Comparison of ENCODE assay signal across 26 cellular contexts in the genomic region with DNA sequence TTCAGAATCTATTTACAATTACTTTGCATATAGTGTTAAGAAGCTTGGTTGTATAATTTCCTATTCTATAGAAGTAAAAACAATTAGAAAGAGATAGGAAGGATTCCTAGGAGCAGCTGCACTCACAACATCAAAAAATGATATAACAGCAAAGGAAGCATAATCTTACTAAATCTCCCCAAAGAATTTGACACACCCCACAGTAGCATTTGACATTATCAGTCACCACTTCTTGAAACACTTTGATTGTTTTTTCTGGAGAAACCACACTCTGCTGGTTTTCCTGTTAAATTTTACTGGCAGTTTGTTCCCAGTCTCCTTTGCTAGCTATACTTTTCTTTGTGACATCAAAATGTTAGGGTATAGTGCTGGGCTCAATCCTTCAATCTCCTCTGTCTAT.
"Had no signal": no experiment of that assay in that cellular context is flagged by ENCODE, and none has a peak within 500 bp of the region (broad histone marks: within the 10 kb centered on the region; RNA-seq: fewer than 3 reads in every experiment).

No MANE protein-coding gene starts in this region.

- H3K4me1 ChIP-seq: esophagus muscularis mucosa, foreskin keratinocyte, parathyroid adenoma, psoas muscle, sigmoid colon, thyroid gland, upper lobe of right lung had no signal

- H3K27me3 ChIP-seq: esophagus muscularis mucosa, foreskin keratinocyte, sigmoid colon, stomach, thyroid gland, upper lobe of right lung had no signal

- H3K36me3 ChIP-seq: thyroid gland had no signal

- H3K9ac ChIP-seq: parathyroid adenoma had no signal

- DNase-seq: activated CD4-positive, alpha-beta memory T cell treated with anti-CD3 and anti-CD28 coated beads for 36 hours; activated CD4-positive, alpha-beta T cell treated with anti-CD3 and anti-CD28 coated beads for 4 hours; activated CD4-positive, CD25-positive, alpha-beta regulatory T cell; activated CD8-positive, alpha-beta memory T cell treated with anti-CD3 and anti-CD28 coated beads, Interleukin-2, amount 50 U/mL, for 4 hours; activated effector memory CD4-positive, alpha-beta T cell treated with anti-CD3 and anti-CD28 coated beads, Interleukin-2, amount 50 U/mL, for 16 hours; activated naive CD4-positive, alpha-beta T cell treated with anti-CD3 and anti-CD28 coated beads for 36 hours; activated naive CD8-positive, alpha-beta T cell treated with anti-CD3 and anti-CD28 coated beads, Interleukin-2, amount 10 ng/mL, durations not matched to agents 7 days and 5 days; activated T-cell treated with anti-CD3 and anti-CD28 coated beads, Interleukin-2, amount 50 U/mL, for 1 hour; dermis blood vessel endothelial cell; effector CD4-positive, alpha-beta T cell; foreskin keratinocyte; islet precursor cell; left cardiac atrium; naive thymus-derived CD8-positive, alpha-beta T cell; nucleus accumbens; psoas muscle; sigmoid colon; stimulated activated CD4-positive, alpha-beta T cell treated with anti-CD3 and anti-CD28 coated beads, Interleukin-15, amount 100 ng/mL, for 24 hours; stimulated activated CD4-positive, alpha-beta T cell treated with anti-CD3 and anti-CD28 coated beads, Interleukin-2, amount 100 ng/mL, for 24 hours; stimulated activated naive B cell treated with anti-CD40 and anti-IgM and Interleukin-4, amounts not matched to agents 10 μg/mL and 1 μg/mL and 100 μg/mL, for 72 hours; stomach; T-helper 1 cell; thyroid gland; upper lobe of right lung had no signal

- H3K9me3 ChIP-seq: esophagus muscularis mucosa, psoas muscle, sigmoid colon, stomach, thyroid gland, upper lobe of right lung had no signal

- H3K79me2 ChIP-seq: parathyroid adenoma had no signal

- H3K27ac ChIP-seq: esophagus muscularis mucosa, foreskin keratinocyte, parathyroid adenoma, psoas muscle, sigmoid colon, stomach, thyroid gland, upper lobe of right lung had no signal

- H2AFZ ChIP-seq: parathyroid adenoma had no signal

- H3K4me3 ChIP-seq: esophagus muscularis mucosa, psoas muscle, sigmoid colon, stomach, thyroid gland, upper lobe of right lung had no signal
